Comparison of ENCODE assay signal across 23 cellular contexts in genomic region chr2:102438578-102438977, GRCh38. TPM values are rescaled to one million over a fixed set of nuclear protein-coding genes. Genes with fewer than 3 reads are reported as not detected.
"Had no signal": no experiment of that assay in that cellular context is flagged by ENCODE, and none has a peak within 500 bp of the region (broad histone marks: within the 10 kb centered on the region; RNA-seq: fewer than 3 reads in every experiment).

No MANE protein-coding gene starts in this region.

- H3K27ac ChIP-seq: ascending aorta, body of pancreas, VCaP had no signal

- H3K9me3 ChIP-seq: ascending aorta, body of pancreas had no signal

- ATAC-seq: body of pancreas, T-helper 17 cell had no signal

- DNase-seq: activated CD4-positive, alpha-beta T cell treated with anti-CD3 and anti-CD28 coated beads, Interleukin-2, amount 50 U/mL, for 48 hours; activated CD4-positive, CD25-positive, alpha-beta regulatory T cell; activated effector memory CD4-positive, alpha-beta T cell treated with Interleukin-2 at 50 U/mL for 16 hours; activated naive CD4-positive, alpha-beta T cell; activated T-cell treated with anti-CD3 and anti-CD28 coated beads for 4 hours; body of pancreas; central memory CD4-positive, alpha-beta T cell; Karpas-422; MM.1S; NCI-H1105 treated with DMSO at 0.1 percent for 48 hours; NCI-H146; NCI-H187 treated with DMSO at 0.1 percent for 48 hours; NCI-H2081 treated with DMSO at 0.1 percent for 48 hours; NCI-H446; NCI-H524; SIG-M5; T-helper 17 cell had no signal

- H3K4me3 ChIP-seq: ascending aorta, body of pancreas had no signal

- H3K4me1 ChIP-seq: ascending aorta, body of pancreas had no signal

- H3K27me3 ChIP-seq: ascending aorta, body of pancreas had no signal

- H3K27ac Mint-ChIP-seq: activated naive CD4-positive, alpha-beta T cell treated with anti-CD3 and anti-CD28 coated beads, Interleukin-2, amount 50 U/mL, for 24 hours; T-helper 17 cell had no signal

- H3K4me3 Mint-ChIP-seq: activated naive CD4-positive, alpha-beta T cell treated with anti-CD3 and anti-CD28 coated beads, Interleukin-2, amount 50 U/mL, for 24 hours; T-helper 17 cell had no signal

- H3K9me3 Mint-ChIP-seq: activated naive CD4-positive, alpha-beta T cell treated with anti-CD3 and anti-CD28 coated beads, Interleukin-2, amount 50 U/mL, for 24 hours had no signal

- H3K36me3 ChIP-seq: ascending aorta had no signal

- H3K27me3 Mint-ChIP-seq: activated naive CD4-positive, alpha-beta T cell treated with anti-CD3 and anti-CD28 coated beads, Interleukin-2, amount 50 U/mL, for 24 hours; T-helper 17 cell had no signal

RNA-seq across cellular contexts. Expression of gene IL18RAP, which starts 15.6 kb away (rescaled TPM):
- total RNA-seq: bronchial epithelial cell, OCI-LY7, RPMI7951 had no signal

RNA-seq across cellular contexts. Expression of gene SLC9A4, which starts 34.4 kb away (rescaled TPM):
- total RNA-seq: ascending aorta, RPMI7951 had no signal
